31 cellular contexts compared by ENCODE assay signal in genomic region chr10:100759331-100759730, GRCh38. TPM values are rescaled to one million over a fixed set of nuclear protein-coding genes. Genes with fewer than 3 reads are reported as not detected.
DNase-seq lines count a peak whose midpoint lies in the region; ATAC-seq and TF ChIP-seq lines count a peak whose summit lies in the region.
"Had no signal": no experiment of that assay in that cellular context is flagged by ENCODE, and none has a peak within 500 bp of the region (broad histone marks: within the 10 kb centered on the region; RNA-seq: fewer than 3 reads in every experiment).

No MANE protein-coding gene starts in this region.

- no peak overlapping the region for H2BK5ac ChIP-seq in mesendoderm (ENCODE audit: low read length)

- TF ChIP-seq CTCF in endodermal cell (conservative IDR thresholded peaks at IDR 0.05) (peak; percentile 62), upper lobe of right lung (IDR thresholded peaks at IDR 0.05) (no peak), ascending aorta (IDR thresholded peaks at IDR 0.05) (no peak)

- ATAC-seq in upper lobe of right lung (no peak), HG03469 (IDR thresholded peaks at IDR 0.05; ENCODE audit: unreplicated experiment) (no peak)
- ATAC-seq: gastrocnemius medialis; naive thymus-derived CD8-positive, alpha-beta T cell; stimulated activated memory B cell treated with anti-CD40 and anti-IgM and Interleukin-4, amounts not matched to agents 10 μg/mL and 1 μg/mL and 100 μg/mL, for 72 hours had no signal

- H3K9ac ChIP-seq in endodermal cell (ENCODE audit: extremely low read depth, low read length, poor library complexity, severe bottlenecking) (no peak overlapping the region), mesendoderm (ENCODE audit: low read length) (no peak overlapping the region)
- H3K9ac ChIP-seq: GM23248 had no signal

- DNase-seq in HT-29 (ENCODE audit: low spot score) (peak; percentile 19), endodermal cell (peak; percentile 79), mesendoderm (peak; percentile 69), upper lobe of right lung (peak; percentile 60), ascending aorta (ENCODE audit: low spot score in 2 of 2) (no peak), NCI-H1436 treated with DMSO at 0.1 percent for 48 hours (lab: John Stamatoyannopoulos, UW) (no peak)
- DNase-seq: activated CD4-positive, alpha-beta T cell treated with anti-CD3 and anti-CD28 coated beads for 4 hours; activated gamma-delta T cell; activated T-cell treated with anti-CD3 and anti-CD28 coated beads, Interleukin-2, amount 50 U/mL, for 1 hour; central memory CD4-positive, alpha-beta T cell; DND-41; gastrocnemius medialis; GM23248; left ventricle myocardium inferior; NCI-H1417 treated with DMSO at 0.1 percent for 48 hours; NCI-H2107; NCI-H446 treated with DMSO at 0.1 percent for 48 hours; stimulated activated CD4-positive, alpha-beta T cell treated with anti-CD3 and anti-CD28 coated beads, Interleukin-2, amount 100 ng/mL, for 48 hours; substantia nigra had no signal

- no peak overlapping the region for H2BK15ac ChIP-seq in mesendoderm (replicated peaks; ENCODE audit: low read depth)

- H3K4me2 ChIP-seq in mesendoderm (ENCODE audit: low read length) = no peak overlapping the region
- H3K4me2 ChIP-seq: hepatocyte, smooth muscle cell had no signal

- no peaks in the 10 kb centered on the region for H3K79me1 ChIP-seq in mesendoderm (ENCODE audit: low read length)

- H4K5ac ChIP-seq in mesendoderm (ENCODE audit: low read length) = no peak overlapping the region

- no peak overlapping the region for H4K8ac ChIP-seq in mesendoderm (ENCODE audit: low read depth, low read length)

- H3K27me3 Mint-ChIP-seq in endodermal cell (ENCODE audit: insufficient read depth) = peaks cover 90% of the 10 kb centered on the region

- peak overlapping the region; percentile 50 for H3K56ac ChIP-seq in mesendoderm (ENCODE audit: low read length)

- H3K9me3 Mint-ChIP-seq in endodermal cell = no peaks in the 10 kb centered on the region
- H3K9me3 Mint-ChIP-seq: mesothelial cell of epicardium; naive thymus-derived CD8-positive, alpha-beta T cell; stimulated activated memory B cell treated with anti-CD40 and anti-IgM and Interleukin-4, amounts not matched to agents 10 μg/mL and 1 μg/mL and 100 μg/mL, for 72 hours had no signal

- no peak overlapping the region for H3K27ac Mint-ChIP-seq in endodermal cell
- H3K27ac Mint-ChIP-seq: CD14-positive monocyte; mesothelial cell of epicardium; naive thymus-derived CD8-positive, alpha-beta T cell; stimulated activated memory B cell treated with anti-CD40 and anti-IgM and Interleukin-4, amounts not matched to agents 10 μg/mL and 1 μg/mL and 100 μg/mL, for 72 hours had no signal

- no peak overlapping the region for H2BK120ac ChIP-seq in mesendoderm (ENCODE audit: low read depth, low read length)

- WGBS in endodermal cell (ENCODE audit: insufficient coverage in 1 of 2, insufficient read length in 1 of 2), 2 experiments = 68 to 74% methylated on average over 3 to 4 of the region's 4 CpGs
- WGBS in mesendoderm (ENCODE audit: extremely low coverage, insufficient coverage, low lambda C conversion rate) = no CpG with 5 or more reads among the region's 4 CpGs

- intact Hi-C loops in upper lobe of right lung (cut with DNase I) (no loop called here), ascending aorta (cut with DNase I) (no loop called here)

- H3K4me1 ChIP-seq in endodermal cell (ENCODE audit: control insufficient read depth, insufficient read depth, low read length) (peaks cover 27% of the 10 kb centered on the region), mesendoderm (ENCODE audit: control insufficient read depth, low read depth, low read length) (peaks cover 18% of the 10 kb centered on the region), upper lobe of right lung (no peaks in the 10 kb centered on the region), ascending aorta (no peaks in the 10 kb centered on the region)
- H3K4me1 ChIP-seq: gastrocnemius medialis, left ventricle myocardium inferior had no signal

- peaks cover 37% of the 10 kb centered on the region for H3K4me1 Mint-ChIP-seq in endodermal cell
- H3K4me1 Mint-ChIP-seq: CD14-positive monocyte; mesothelial cell of epicardium; stimulated activated memory B cell treated with anti-CD40 and anti-IgM and Interleukin-4, amounts not matched to agents 10 μg/mL and 1 μg/mL and 100 μg/mL, for 72 hours had no signal

- H3K4me3 ChIP-seq in endodermal cell (ENCODE audit: low read length) = no peak overlapping the region
- no peak overlapping the region for H3K4me3 ChIP-seq in mesendoderm (ENCODE audit: low read length)
- no peak overlapping the region for H3K4me3 ChIP-seq in upper lobe of right lung
- H3K4me3 ChIP-seq in ascending aorta = no peak overlapping the region
- H3K4me3 ChIP-seq: gastrocnemius medialis, GM23248, hepatocyte, left ventricle myocardium inferior, smooth muscle cell had no signal

- no peaks in the 10 kb centered on the region for H3K9me3 ChIP-seq in endodermal cell (ENCODE audit: control insufficient read depth, low read length)
- H3K9me3 ChIP-seq in upper lobe of right lung = no peaks in the 10 kb centered on the region
- no peaks in the 10 kb centered on the region for H3K9me3 ChIP-seq in ascending aorta
- H3K9me3 ChIP-seq: gastrocnemius medialis, left ventricle myocardium inferior had no signal

- H3K36me3 ChIP-seq in endodermal cell (ENCODE audit: control insufficient read depth, insufficient read depth, low read length) (no peaks in the 10 kb centered on the region), mesendoderm (ENCODE audit: control insufficient read depth, insufficient read depth, low read length) (no peaks in the 10 kb centered on the region), upper lobe of right lung (no peaks in the 10 kb centered on the region), ascending aorta (no peaks in the 10 kb centered on the region)
- H3K36me3 ChIP-seq: gastrocnemius medialis, left ventricle myocardium inferior had no signal

- H3K27ac ChIP-seq in endodermal cell (ENCODE audit: low read depth, low read length) (no peak overlapping the region), mesendoderm (ENCODE audit: low read depth, low read length) (no peak overlapping the region), upper lobe of right lung (no peak overlapping the region), ascending aorta (no peak overlapping the region)
- H3K27ac ChIP-seq: gastrocnemius medialis, GM23248, hepatocyte, left ventricle myocardium inferior had no signal

- H2AK5ac ChIP-seq in mesendoderm (ENCODE audit: low read length) = peak overlapping the region; percentile 22

- H3K18ac ChIP-seq in mesendoderm (ENCODE audit: low read length) = no peak overlapping the region

- H3K27me3 ChIP-seq in endodermal cell (ENCODE audit: control insufficient read depth, insufficient read depth, low read length, poor library complexity, severe bottlenecking) = peaks cover 77% of the 10 kb centered on the region
- H3K27me3 ChIP-seq in mesendoderm (ENCODE audit: insufficient read depth, low read length, poor library complexity) = peaks cover 20% of the 10 kb centered on the region
- H3K27me3 ChIP-seq in upper lobe of right lung = peaks cover 84% of the 10 kb centered on the region
- H3K27me3 ChIP-seq in ascending aorta = no peaks in the 10 kb centered on the region

- H3K23ac ChIP-seq in mesendoderm (ENCODE audit: low read length) = no peak overlapping the region

- no peak overlapping the region for H3K4ac ChIP-seq in mesendoderm (ENCODE audit: low read depth, low read length)

- H3K79me2 ChIP-seq in mesendoderm (ENCODE audit: control insufficient read depth, insufficient read depth, low read length) = no peaks in the 10 kb centered on the region
- H3K79me2 ChIP-seq: hepatocyte had no signal

- H3K4me3 Mint-ChIP-seq in endodermal cell = no peak overlapping the region
- H3K4me3 Mint-ChIP-seq: mesothelial cell of epicardium; naive thymus-derived CD8-positive, alpha-beta T cell; stimulated activated memory B cell treated with anti-CD40 and anti-IgM and Interleukin-4, amounts not matched to agents 10 μg/mL and 1 μg/mL and 100 μg/mL, for 72 hours had no signal

- H3K36me3 Mint-ChIP-seq in endodermal cell (ENCODE audit: low read depth) = no peaks in the 10 kb centered on the region
- H3K36me3 Mint-ChIP-seq: CD14-positive monocyte; mesothelial cell of epicardium; stimulated activated memory B cell treated with anti-CD40 and anti-IgM and Interleukin-4, amounts not matched to agents 10 μg/mL and 1 μg/mL and 100 μg/mL, for 72 hours had no signal

RNA-seq across cellular contexts. Expression of gene PAX2, which starts 13.9 kb away (rescaled TPM):
- not detected in 2 replicates for total RNA-seq in HT-29 (2014; rRNA removed; shearing (Covaris generic))
- total RNA-seq in endodermal cell = under 1 TPM; 0.93 to 0.99 TPM
- polyA plus RNA-seq in endodermal cell (2013, experiment 1 of 2) = 3.0 TPM
- polyA plus RNA-seq in endodermal cell (2013, experiment 2 of 2) = 3.6 TPM
- polyA plus RNA-seq in mesendoderm (2013, experiment 1 of 2) = not detected
- polyA plus RNA-seq in mesendoderm (2013, experiment 2 of 2) = 0.03 TPM
- not detected for total RNA-seq in upper lobe of right lung
- total RNA-seq in ascending aorta = not detected
- total RNA-seq: activated CD8-positive, alpha-beta memory T cell treated with anti-CD3 and anti-CD28 coated beads for 36 hours; gastrocnemius medialis; GM23248; hepatocyte; left ventricle myocardium inferior; mesothelial cell of epicardium; naive thymus-derived CD8-positive, alpha-beta T cell; OCI-LY7; osteoblast; smooth muscle cell; T-helper 2 cell treated with Interferon-gamma antibody and Interleukin-4, amounts not matched to agents 100 ng/mL and 5 ng/mL, for 36 hours; urinary bladder had no signal
- polyA plus RNA-seq: CD14-positive monocyte; GM23248; hepatocyte; naive thymus-derived CD8-positive, alpha-beta T cell; smooth muscle cell; urinary bladder had no signal

Comparison
In these comparisons a context has a peak if more than half of its experiments do, and no peak if none do; other contexts are left out.
1. DNase-seq: peak in HT-29 (single experiment), endodermal cell (single experiment), mesendoderm (single experiment) and upper lobe of right lung (single experiment); none in ascending aorta (0 of 2) and NCI-H1436 treated with DMSO at 0.1 percent for 48 hours (single experiment).